Comparison of ENCODE assay signal across 12 cellular contexts in the genomic region with DNA sequence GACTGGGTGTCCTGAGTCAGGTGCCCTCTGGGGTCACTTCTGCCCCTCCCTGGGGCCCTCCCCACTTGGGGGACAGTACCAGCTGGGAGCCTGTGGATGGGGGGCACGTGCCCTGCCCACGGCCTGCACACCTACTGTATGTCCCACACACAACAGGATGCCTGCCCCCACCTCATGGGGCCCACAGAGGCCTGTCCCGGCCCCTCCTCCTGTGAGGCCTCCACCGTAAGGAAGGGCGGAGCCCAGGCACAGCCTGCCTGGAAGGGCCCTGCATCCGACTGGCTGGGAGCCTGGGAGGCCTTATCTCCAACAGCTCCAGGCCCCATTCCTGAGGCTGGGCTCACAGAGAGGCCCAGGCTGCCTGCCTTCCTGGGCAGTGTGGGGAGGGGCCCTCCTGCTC. TPM values are rescaled to one million over a fixed set of nuclear protein-coding genes. Genes with fewer than 3 reads are reported as not detected.
A peak's percentile ranks its signal among the peaks of the same experiment; 100 is the strongest.
DNase-seq lines count a peak whose midpoint lies in the region; ATAC-seq and TF ChIP-seq lines count a peak whose summit lies in the region.
"Had no signal": no experiment of that assay in that cellular context is flagged by ENCODE, and none has a peak within 500 bp of the region (broad histone marks: within the 10 kb centered on the region; RNA-seq: fewer than 3 reads in every experiment).

No MANE protein-coding gene starts in this region.

- ATAC-seq in Right ventricle myocardium superior (ENCODE audit: poor library complexity) (peak; percentile 95), WTC11 (no peak)
- ATAC-seq: activated naive CD8-positive, alpha-beta T cell treated with anti-CD3 and anti-CD28 coated beads, Interleukin-2, amount 50 U/mL, for 24 hours had no signal

- peaks cover 2% of the 10 kb centered on the region; the same call in 1 of the 2 replicates for H3K36me3 Mint-ChIP-seq in WTC11

- intact Hi-C loops in Right ventricle myocardium superior (cut with DNase I) = no loop called here

- no peaks in the 10 kb centered on the region for H3K4me1 Mint-ChIP-seq in WTC11
- H3K4me1 Mint-ChIP-seq: activated naive CD8-positive, alpha-beta T cell treated with anti-CD3 and anti-CD28 coated beads, Interleukin-2, amount 50 U/mL, for 24 hours had no signal

- CTCF ChIA-PET in RWPE1 (lab: Yijun Ruan, JAX) (interaction anchor here (0.5 to 0.6 kb wide), 2 partner anchors 344 to 802 kb away, joined by 3 to 4 read pairs; no protein-coding TSS in a partner anchor), WTC11 (lab: Charles Lee) (interaction anchor here (1.5 to 3.6 kb wide), 3 partner anchors 15 to 109 kb away, joined by 3 to 15 read pairs (median 4); no protein-coding TSS in a partner anchor)

- H3K27me3 Mint-ChIP-seq in WTC11 (ENCODE audit: low read depth) = no peaks in the 10 kb centered on the region
- H3K27me3 Mint-ChIP-seq: activated naive CD8-positive, alpha-beta T cell treated with anti-CD3 and anti-CD28 coated beads, Interleukin-2, amount 50 U/mL, for 24 hours had no signal

- H3K4me3 ChIP-seq in retinal pigment epithelial cell (ENCODE audit: low read length) = no peak overlapping the region
- H3K4me3 ChIP-seq: skin epidermis had no signal

- TF ChIP-seq CTCF in RWPE1 (conservative IDR thresholded peaks at IDR 0.05; ENCODE audit: low read depth) = no peak
- TF ChIP-seq CTCF in retinal pigment epithelial cell (conservative IDR thresholded peaks at IDR 0.05; ENCODE audit: low read depth, low read length) = no peak
- TF ChIP-seq CTCF in WTC11 (IDR thresholded peaks at IDR 0.05) = no peak

- H3K27ac Mint-ChIP-seq in WTC11 = no peak overlapping the region
- H3K27ac Mint-ChIP-seq: activated naive CD8-positive, alpha-beta T cell treated with anti-CD3 and anti-CD28 coated beads, Interleukin-2, amount 50 U/mL, for 24 hours had no signal

- H3K27ac ChIP-seq in RWPE1 = no peak overlapping the region
- H3K27ac ChIP-seq: skin epidermis had no signal

- POLR2A ChIA-PET in RWPE1 (lab: Yijun Ruan, JAX; ENCODE audit: low non-redundant PET) = no interaction called here
- POLR2A ChIA-PET in WTC11 (lab: Charles Lee) = interaction anchor here (0.5 kb wide), 1 partner anchor 1769 kb away, joined by 6 read pairs; no protein-coding TSS in a partner anchor

- DNase-seq in GM03348 (ENCODE audit: low spot score) (peak; percentile 86), RWPE1 (ENCODE audit: low spot score) (peak; percentile 27), Right ventricle myocardium superior (peak; percentile 83), retinal pigment epithelial cell (ENCODE audit: low read depth) (peak; percentile 4), pons (ENCODE audit: low spot score) (no peak), NCI-H187 (lab: John Stamatoyannopoulos, UW) (no peak), WTC11 (ENCODE audit: low spot score) (no peak)
- DNase-seq in effector CD8-positive, alpha-beta T cell (lab: John Stamatoyannopoulos, UW) = no peak
- DNase-seq: activated naive CD8-positive, alpha-beta T cell treated with anti-CD3 and anti-CD28 coated beads, Interleukin-2, amount 50 U/mL, for 24 hours; NCI-H1436 treated with DMSO at 0.1 percent for 48 hours had no signal

- H3K9me3 Mint-ChIP-seq in WTC11 = no peaks in the 10 kb centered on the region
- H3K9me3 Mint-ChIP-seq: activated naive CD8-positive, alpha-beta T cell treated with anti-CD3 and anti-CD28 coated beads, Interleukin-2, amount 50 U/mL, for 24 hours had no signal

- no peak overlapping the region for H3K4me3 Mint-ChIP-seq in WTC11
- H3K4me3 Mint-ChIP-seq: activated naive CD8-positive, alpha-beta T cell treated with anti-CD3 and anti-CD28 coated beads, Interleukin-2, amount 50 U/mL, for 24 hours had no signal

TF ChIP-seq in WTC11, 78 proteins besides CTCF, POLR2A, EP300 and RAD21:
- TF ChIP-seq FOXP1 (CRISPR knock-in tag; IDR thresholded peaks at IDR 0.05; ENCODE audit: borderline replicate concordance) = no peak
- no peak for TF ChIP-seq ZNF263 (CRISPR knock-in tag; IDR thresholded peaks at IDR 0.05; ENCODE audit: low read depth)
- no peak for TF ChIP-seq ELF4 (CRISPR knock-in tag; IDR thresholded peaks at IDR 0.05; ENCODE audit: low read depth)
- TF ChIP-seq SOX15 (CRISPR knock-in tag; IDR thresholded peaks at IDR 0.05) = no peak

RNA-seq across cellular contexts. Expression of a gene that starts 47.8 kb away (rescaled TPM):
- 0.67 TPM for total RNA-seq in Right ventricle myocardium superior
- total RNA-seq in WTC11 (2021) = 22.1 to 34.5 TPM (median 26.2 TPM) in 3 replicates
- total RNA-seq: T-helper 2 cell treated with Interferon-gamma antibody and Interleukin-4, amounts not matched to agents 100 ng/mL and 5 ng/mL, for 36 hours had no signal

RNA-seq across cellular contexts. Expression of a gene that starts 49.1 kb away (rescaled TPM):
- total RNA-seq in Right ventricle myocardium superior (46.1 TPM), WTC11 (2021) (17.7 to 23.4 TPM (median 21.7 TPM) in 3 replicates)

Comparison
In these comparisons a context has a peak if more than half of its experiments do, and no peak if none do; other contexts are left out.
1. DNase-seq: peak in GM03348 (single experiment), RWPE1 (single experiment), Right ventricle myocardium superior (single experiment) and retinal pigment epithelial cell (single experiment); none in pons (single experiment), effector CD8-positive, alpha-beta T cell (single experiment), NCI-H187 (0 of 2) and WTC11 (single experiment).
2. RNA of a gene that starts 47.8 kb away (total RNA-seq): 22.1 to 34.5 TPM in WTC11; 0.67 TPM in Right ventricle myocardium superior (single experiment); every median in the first group is over 10 times any median in the second.